ENCODE assay signal across 8 cellular contexts in genomic region chr9:128648206-128648605, GRCh38. TPM values are rescaled to one million over a fixed set of nuclear protein-coding genes. Genes with fewer than 3 reads are reported as not detected.
DNase-seq lines count a peak whose midpoint lies in the region; ATAC-seq and TF ChIP-seq lines count a peak whose summit lies in the region.
"Not testable (repeated sequence)": the region's sequence is repeated elsewhere in the genome, so short reads cannot be mapped to it uniquely, and the experiment has no call there.

No MANE protein-coding gene starts in this region.

- H3K36me3 ChIP-seq in BJ (ENCODE audit: control insufficient read depth, insufficient read depth, low read length); neural progenitor cell: not testable (repeated sequence)
- H3K36me3 ChIP-seq in HEK293 (ENCODE audit: control insufficient read depth in 2 of 2, insufficient read depth in 1 of 2, low read length in 2 of 2) = peaks cover 0 to 20% of the 10 kb centered on the region in 2 experiments; a peak in 2 of 3 replicates

- peaks cover 69% of the 10 kb centered on the region for H3K79me2 ChIP-seq in neural progenitor cell (ENCODE audit: low read depth)

- H4K20me1 ChIP-seq in neural progenitor cell (ENCODE audit: low read depth) = peaks cover 46% of the 10 kb centered on the region

- H3K27ac ChIP-seq in HEK293 (ENCODE audit: extremely low read depth, low read depth, low read length); neural progenitor cell: not testable (repeated sequence)

- not testable (repeated sequence) for H3K9me3 Mint-ChIP-seq in activated CD8-positive, alpha-beta T cell treated with anti-CD3 and anti-CD28 coated beads, Interleukin-2, amount 10 ng/mL, durations not matched to agents 7 days and 5 days (ENCODE audit: insufficient read depth); glutamatergic neuron (ENCODE audit: unreplicated experiment); neural progenitor cell

- H3K27me3 ChIP-seq in BJ (ENCODE audit: control insufficient read depth, insufficient read depth, low read length); neural progenitor cell: not testable (repeated sequence)

- H3K4me1 Mint-ChIP-seq in activated CD8-positive, alpha-beta T cell treated with anti-CD3 and anti-CD28 coated beads, Interleukin-2, amount 10 ng/mL, durations not matched to agents 7 days and 5 days (ENCODE audit: low read depth); glutamatergic neuron (ENCODE audit: low read depth, unreplicated experiment): not testable (repeated sequence)
- peaks cover 21% of the 10 kb centered on the region for H3K4me1 Mint-ChIP-seq in neural progenitor cell

- H3K4me3 Mint-ChIP-seq in activated CD8-positive, alpha-beta T cell treated with anti-CD3 and anti-CD28 coated beads, Interleukin-2, amount 10 ng/mL, durations not matched to agents 7 days and 5 days; glutamatergic neuron (ENCODE audit: unreplicated experiment); neural progenitor cell: not testable (repeated sequence)

- not testable (repeated sequence) for H3K36me3 Mint-ChIP-seq in activated CD8-positive, alpha-beta T cell treated with anti-CD3 and anti-CD28 coated beads, Interleukin-2, amount 10 ng/mL, durations not matched to agents 7 days and 5 days (ENCODE audit: low read depth); glutamatergic neuron (ENCODE audit: unreplicated experiment)
- peaks cover 16% of the 10 kb centered on the region for H3K36me3 Mint-ChIP-seq in neural progenitor cell

- not testable (repeated sequence) for H3K4me2 ChIP-seq in neural progenitor cell

- peak; percentile 86 for ATAC-seq in activated CD8-positive, alpha-beta T cell treated with anti-CD3 and anti-CD28 coated beads, Interleukin-2, amount 10 ng/mL, durations not matched to agents 7 days and 5 days

- POLR2A ChIA-PET in BJ (lab: Charles Lee) = not testable (repeated sequence)
- POLR2A ChIA-PET in HEK293 (lab: Yijun Ruan, JAX) = interaction anchor here (1.3 kb wide), 1 partner anchor 36 kb away, joined by 4 read pairs; no protein-coding TSS in a partner anchor
- POLR2A ChIA-PET in activated CD8-positive, alpha-beta T cell treated with anti-CD3 and anti-CD28 coated beads, Interleukin-2, amount 10 ng/mL, durations not matched to agents 7 days and 5 days (lab: Charles Lee) = interaction anchor here (0.6 to 0.9 kb wide), 2 partner anchors 213 to 229 kb away, joined by 3 to 5 read pairs; no protein-coding TSS in a partner anchor

- H3K27me3 Mint-ChIP-seq in activated CD8-positive, alpha-beta T cell treated with anti-CD3 and anti-CD28 coated beads, Interleukin-2, amount 10 ng/mL, durations not matched to agents 7 days and 5 days (ENCODE audit: low read depth); glutamatergic neuron (ENCODE audit: unreplicated experiment); neural progenitor cell (ENCODE audit: insufficient read depth, low read depth): not testable (repeated sequence)

- DNase-seq in BJ (ENCODE audit: low read depth); astrocyte of the cerebellum (ENCODE audit: low read depth): not testable (repeated sequence)
- DNase-seq in RPMI8226 (peak; percentile 64), glutamatergic neuron (peak; percentile 46), neural progenitor cell (ENCODE audit: low spot score) (peak; percentile 42)
- peak; percentile 72 for DNase-seq in activated CD8-positive, alpha-beta T cell treated with anti-CD3 and anti-CD28 coated beads, Interleukin-2, amount 10 ng/mL, durations not matched to agents 7 days and 5 days
- DNase-seq in stimulated activated CD8-positive, alpha-beta memory T cell treated with anti-CD3 and anti-CD28 coated beads, Interleukin-2, amount 100 ng/mL, for 1 hour (ENCODE audit: low read depth in 2 of 2) = peak; percentile 42 to 50

- H3K9ac ChIP-seq in neural progenitor cell = not testable (repeated sequence)

- not testable (repeated sequence) for H3K4me3 ChIP-seq in BJ (ENCODE audit: low read depth, low read length); HEK293 (ENCODE audit: low read depth, low read length); astrocyte of the cerebellum (ENCODE audit: low read depth, low read length); neural progenitor cell

- not testable (repeated sequence) for H3K27ac Mint-ChIP-seq in activated CD8-positive, alpha-beta T cell treated with anti-CD3 and anti-CD28 coated beads, Interleukin-2, amount 10 ng/mL, durations not matched to agents 7 days and 5 days; glutamatergic neuron (ENCODE audit: unreplicated experiment); neural progenitor cell

- H3K4me1 ChIP-seq in HEK293 (ENCODE audit: control insufficient read depth, insufficient read depth, low read length); neural progenitor cell: not testable (repeated sequence)

- H2AFZ ChIP-seq in neural progenitor cell (replicated peaks) = not testable (repeated sequence)

- TF ChIP-seq CTCF in BJ (IDR thresholded peaks at IDR 0.05; ENCODE audit: insufficient read depth, low read depth, low read length) = peak; percentile 26; the same call in 1 of the 2 replicates
- not testable (repeated sequence) for TF ChIP-seq CTCF in HEK293 (tag by site-specific recombination; IDR thresholded peaks at IDR 0.05); glutamatergic neuron (IDR thresholded peaks at IDR 0.05; ENCODE audit: partially characterized antibody, unreplicated experiment)
- peak; percentile 10 for TF ChIP-seq CTCF in astrocyte of the cerebellum (IDR thresholded peaks at IDR 0.05; ENCODE audit: low read depth, low read length, missing control alignments)
- peak; percentile 42 for TF ChIP-seq CTCF in neural progenitor cell (IDR thresholded peaks at IDR 0.05)

- not testable (repeated sequence) for H3F3A ChIP-seq in neural progenitor cell (ENCODE audit: low read depth)

- in situ Hi-C loops in astrocyte of the cerebellum (cut with HindIII; ENCODE audit: low sequenced_read_pairs) = not testable (repeated sequence)

- not testable (repeated sequence) for H3K9me3 ChIP-seq in HEK293 (ENCODE audit: control insufficient read depth, insufficient read depth, low read depth, low read length); neural progenitor cell (ENCODE audit: low read depth)

- CTCF ChIA-PET in BJ (lab: Yijun Ruan, JAX) = interaction anchor here (1.9 kb wide), 1 partner anchor 13 kb away, joined by 6 read pairs; no protein-coding TSS in a partner anchor
- CTCF ChIA-PET in HEK293 (lab: Yijun Ruan, JAX) = interaction anchor here (0.6 to 4.0 kb wide), 3 partner anchors 12 to 93 kb away, joined by 3 to 21 read pairs (median 4); no protein-coding TSS in a partner anchor
- CTCF ChIA-PET in activated CD8-positive, alpha-beta T cell treated with anti-CD3 and anti-CD28 coated beads, Interleukin-2, amount 10 ng/mL, durations not matched to agents 7 days and 5 days (lab: Charles Lee) = interaction anchor here (1.1 to 1.7 kb wide), 2 partner anchors 13 to 170 kb away, joined by 3 to 6 read pairs; partner anchors contain the start of gene ENDOG

TF ChIP-seq in HEK293, 187 proteins besides CTCF, POLR2A, EP300 and RAD21 (continues in another document):
- TF ChIP-seq ZFP69B (tag by site-specific recombination; IDR thresholded peaks at IDR 0.05) (peak; percentile 54; the same call in 1 of the 2 replicates), ZNF692 (tag by site-specific recombination; IDR thresholded peaks at IDR 0.05) (peak; percentile 58; the same call in 1 of the 2 replicates), ZNF654 (tag by site-specific recombination; IDR thresholded peaks at IDR 0.05; ENCODE audit: low read depth) (peak; percentile 48), ZNF121 (tag by site-specific recombination; IDR thresholded peaks at IDR 0.05) (peak; percentile 93)

RNA-seq across cellular contexts. Expression of gene DYNC2I2, which starts 8.4 kb away (rescaled TPM):
- 22.0 and 50.4 TPM in 2 replicates for polyA plus RNA-seq in BJ (2011; rRNA removed)
- 23.9 and 26.2 TPM in 2 replicates for polyA minus RNA-seq in BJ (2011; rRNA and poly(A)+ RNA removed)
- 10 to 100 TPM; 68.9 to 76.3 TPM for total RNA-seq in activated CD8-positive, alpha-beta T cell treated with anti-CD3 and anti-CD28 coated beads, Interleukin-2, amount 10 ng/mL, durations not matched to agents 7 days and 5 days
- 15.0 TPM for total RNA-seq in glutamatergic neuron (ENCODE audit: unreplicated experiment)
- total RNA-seq in neural progenitor cell (ENCODE audit: low replicate concordance) = 45.9 and 141 TPM in 2 replicates

RNA-seq across cellular contexts. Expression of gene SET, which starts 40.8 kb away (rescaled TPM):
- 51.6 and 130 TPM in 2 replicates for polyA plus RNA-seq in BJ (2011; rRNA removed)
- 55.0 and 55.1 TPM in 2 replicates for polyA minus RNA-seq in BJ (2011; rRNA and poly(A)+ RNA removed)
- 100 to 1,000 TPM; 574 to 607 TPM for total RNA-seq in activated CD8-positive, alpha-beta T cell treated with anti-CD3 and anti-CD28 coated beads, Interleukin-2, amount 10 ng/mL, durations not matched to agents 7 days and 5 days
- total RNA-seq in glutamatergic neuron (ENCODE audit: unreplicated experiment) (387 TPM), neural progenitor cell (ENCODE audit: low replicate concordance) (930 and 1,683 TPM in 2 replicates)

RNA-seq across cellular contexts. Expression of gene PKN3, which starts 54.1 kb away (rescaled TPM):
- 2.8 and 3.4 TPM in 2 replicates for polyA plus RNA-seq in BJ (2011; rRNA removed)
- 4.2 and 4.7 TPM in 2 replicates for polyA minus RNA-seq in BJ (2011; rRNA and poly(A)+ RNA removed)
- total RNA-seq in activated CD8-positive, alpha-beta T cell treated with anti-CD3 and anti-CD28 coated beads, Interleukin-2, amount 10 ng/mL, durations not matched to agents 7 days and 5 days = 1 to 10 TPM; 7.6 to 8.0 TPM
- total RNA-seq in glutamatergic neuron (ENCODE audit: unreplicated experiment) (4.3 TPM), neural progenitor cell (ENCODE audit: low replicate concordance) (4.4 and 16.1 TPM in 2 replicates)
